In genomic region chr10:103192451-103193106, GRCh38 we compare ENCODE assay signal across 2 cellular contexts.
TF ChIP-seq lines count a peak whose summit lies in the region.

No MANE protein-coding gene starts in this region.

TF ChIP-seq in HCT116, 20 proteins besides CTCF, POLR2A, EP300 and RAD21:
- TF ChIP-seq POLR2AphosphoS5 (IDR thresholded peaks at IDR 0.05; ENCODE audit: low read depth, low read length) = peak; percentile 22; the same call in 1 of the 2 replicates
- no peak for TF ChIP-seq YY1 (IDR thresholded peaks at IDR 0.05; ENCODE audit: extremely low read depth, insufficient replicate concordance, low read depth, low read length)
- peak; percentile 86 for TF ChIP-seq ZFX (IDR thresholded peaks at IDR 0.05)
- TF ChIP-seq, protein P1, sequence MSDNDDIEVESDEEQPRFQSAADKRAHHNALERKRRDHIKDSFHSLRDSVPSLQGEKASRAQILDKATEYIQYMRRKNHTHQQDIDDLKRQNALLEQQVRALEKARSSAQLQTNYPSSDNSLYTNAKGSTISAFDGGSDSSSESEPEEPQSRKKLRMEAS (IDR thresholded peaks at IDR 0.05) = peak; percentile 74

TF ChIP-seq in GM12878, 131 proteins besides CTCF, POLR2A, EP300 and RAD21 (continues in another document):
- peak; percentile 14; the same call in 1 of the 2 replicates for TF ChIP-seq PKNOX1 (IDR thresholded peaks at IDR 0.05)
- TF ChIP-seq GATAD2B (conservative IDR thresholded peaks at IDR 0.05; ENCODE audit: low read depth) = peak; percentile 36; the same call in 1 of the 2 replicates
- no peak for TF ChIP-seq TARDBP (IDR thresholded peaks at IDR 0.05; ENCODE audit: borderline replicate concordance)
- TF ChIP-seq SUPT20H (IDR thresholded peaks at IDR 0.05; ENCODE audit: borderline replicate concordance, control insufficient read depth, low read depth, low read length) = no peak
- no peak for TF ChIP-seq MYC (IDR thresholded peaks at IDR 0.05; ENCODE audit: insufficient read depth, insufficient read length, insufficient replicate concordance, low read length, severe bottlenecking)
- peak; percentile 43 for TF ChIP-seq EED (IDR thresholded peaks at IDR 0.05; ENCODE audit: low read depth)
- peak; percentile 23; the same call in 1 of the 2 replicates for TF ChIP-seq RELB (IDR thresholded peaks at IDR 0.05; ENCODE audit: low read depth)
- TF ChIP-seq REST (IDR thresholded peaks at IDR 0.05; ENCODE audit: low read depth, low read length) = peak; percentile 48
- peak; percentile 62; the same call in 1 of the 2 replicates for TF ChIP-seq POLR2AphosphoS5 (IDR thresholded peaks at IDR 0.05; ENCODE audit: low read length)
- peak; percentile 61 for TF ChIP-seq RUNX3 (IDR thresholded peaks at IDR 0.05; ENCODE audit: low read length)
- TF ChIP-seq HDAC2 (IDR thresholded peaks at IDR 0.05) = no peak
- no peak for TF ChIP-seq BRCA1 (IDR thresholded peaks at IDR 0.05; ENCODE audit: low read depth, low read length)
- peak; percentile 76 for TF ChIP-seq MXI1 (IDR thresholded peaks at IDR 0.05; ENCODE audit: low read depth, low read length)
- TF ChIP-seq ZNF207 (IDR thresholded peaks at IDR 0.05; ENCODE audit: borderline replicate concordance) = peak; percentile 43; the same call in 1 of the 2 replicates
- TF ChIP-seq JUNB (IDR thresholded peaks at IDR 0.05) = no peak
- TF ChIP-seq, protein P2, sequence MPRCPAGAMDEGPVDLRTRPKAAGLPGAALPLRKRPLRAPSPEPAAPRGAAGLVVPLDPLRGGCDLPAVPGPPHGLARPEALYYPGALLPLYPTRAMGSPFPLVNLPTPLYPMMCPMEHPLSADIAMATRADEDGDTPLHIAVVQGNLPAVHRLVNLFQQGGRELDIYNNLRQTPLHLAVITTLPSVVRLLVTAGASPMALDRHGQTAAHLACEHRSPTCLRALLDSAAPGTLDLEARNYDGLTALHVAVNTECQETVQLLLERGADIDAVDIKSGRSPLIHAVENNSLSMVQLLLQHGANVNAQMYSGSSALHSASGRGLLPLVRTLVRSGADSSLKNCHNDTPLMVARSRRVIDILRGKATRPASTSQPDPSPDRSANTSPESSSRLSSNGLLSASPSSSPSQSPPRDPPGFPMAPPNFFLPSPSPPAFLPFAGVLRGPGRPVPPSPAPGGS (IDR thresholded peaks at IDR 0.05; ENCODE audit: borderline replicate concordance, insufficient read depth, low read depth, low read length, poor library complexity, severe bottlenecking) = no peak
- peak; percentile 57; the same call in 1 of the 2 replicates for TF ChIP-seq BACH1 (IDR thresholded peaks at IDR 0.05; ENCODE audit: borderline replicate concordance)
- TF ChIP-seq E4F1 (IDR thresholded peaks at IDR 0.05; ENCODE audit: borderline replicate concordance, partially characterized antibody) = peak; percentile 44
- peak; percentile 73 for TF ChIP-seq TAF1 (IDR thresholded peaks at IDR 0.05; ENCODE audit: borderline replicate concordance, low read depth, low read length)
- 0 out of 2 replicates have a peak, but pooled peaks have one; percentile 51 for TF ChIP-seq NBN (IDR thresholded peaks at IDR 0.05)
- no peak for TF ChIP-seq RBBP5 (conservative IDR thresholded peaks at IDR 0.05)
- TF ChIP-seq NR2C1 (IDR thresholded peaks at IDR 0.05) = peak; percentile 70
- 0 out of 2 replicates have a peak, but pooled peaks have one; percentile 55 for TF ChIP-seq LARP7 (IDR thresholded peaks at IDR 0.05)
- peak; percentile 56; the same call in 1 of the 2 replicates for TF ChIP-seq GABPA (IDR thresholded peaks at IDR 0.05; ENCODE audit: low read depth)
- TF ChIP-seq RB1 (IDR thresholded peaks at IDR 0.05; ENCODE audit: borderline replicate concordance) = 0 out of 2 replicates have a peak, but pooled peaks have one; percentile 23
- no peak for TF ChIP-seq TCF7 (IDR thresholded peaks at IDR 0.05; ENCODE audit: borderline replicate concordance)
- peak; percentile 73; the same call in 1 of the 2 replicates for TF ChIP-seq CHD2 (IDR thresholded peaks at IDR 0.05; ENCODE audit: borderline replicate concordance, low read depth, low read length)
- TF ChIP-seq, protein P3, sequence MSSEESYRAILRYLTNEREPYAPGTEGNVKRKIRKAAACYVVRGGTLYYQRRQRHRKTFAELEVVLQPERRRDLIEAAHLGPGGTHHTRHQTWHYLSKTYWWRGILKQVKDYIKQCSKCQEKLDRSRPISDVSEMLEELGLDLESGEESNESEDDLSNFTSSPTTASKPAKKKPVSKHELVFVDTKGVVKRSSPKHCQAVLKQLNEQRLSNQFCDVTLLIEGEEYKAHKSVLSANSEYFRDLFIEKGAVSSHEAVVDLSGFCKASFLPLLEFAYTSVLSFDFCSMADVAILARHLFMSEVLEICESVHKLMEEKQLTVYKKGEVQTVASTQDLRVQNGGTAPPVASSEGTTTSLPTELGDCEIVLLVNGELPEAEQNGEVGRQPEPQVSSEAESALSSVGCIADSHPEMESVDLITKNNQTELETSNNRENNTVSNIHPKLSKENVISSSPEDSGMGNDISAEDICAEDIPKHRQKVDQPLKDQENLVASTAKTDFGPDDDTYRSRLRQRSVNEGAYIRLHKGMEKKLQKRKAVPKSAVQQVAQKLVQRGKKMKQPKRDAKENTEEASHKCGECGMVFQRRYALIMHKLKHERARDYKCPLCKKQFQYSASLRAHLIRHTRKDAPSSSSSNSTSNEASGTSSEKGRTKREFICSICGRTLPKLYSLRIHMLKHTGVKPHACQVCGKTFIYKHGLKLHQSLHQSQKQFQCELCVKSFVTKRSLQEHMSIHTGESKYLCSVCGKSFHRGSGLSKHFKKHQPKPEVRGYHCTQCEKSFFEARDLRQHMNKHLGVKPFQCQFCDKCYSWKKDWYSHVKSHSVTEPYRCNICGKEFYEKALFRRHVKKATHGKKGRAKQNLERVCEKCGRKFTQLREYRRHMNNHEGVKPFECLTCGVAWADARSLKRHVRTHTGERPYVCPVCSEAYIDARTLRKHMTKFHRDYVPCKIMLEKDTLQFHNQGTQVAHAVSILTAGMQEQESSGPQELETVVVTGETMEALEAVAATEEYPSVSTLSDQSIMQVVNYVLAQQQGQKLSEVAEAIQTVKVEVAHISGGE (CRISPR knock-in tag; IDR thresholded peaks at IDR 0.05) = no peak
- TF ChIP-seq ATF2 (IDR thresholded peaks at IDR 0.05; ENCODE audit: low read length) = no peak
- no peak for TF ChIP-seq PBX3 (IDR thresholded peaks at IDR 0.05; ENCODE audit: insufficient replicate concordance, low read depth, low read length)
- TF ChIP-seq CHD4 (IDR thresholded peaks at IDR 0.05) = no peak
- no peak for TF ChIP-seq ZNF592 (IDR thresholded peaks at IDR 0.05)
- TF ChIP-seq, protein P1 (IDR thresholded peaks at IDR 0.05; ENCODE audit: low read depth, low read length) = no peak
